ENCODE assay signal across 1 cellular context in genomic region chr22:30606455-30607299, GRCh38.
A peak's percentile ranks its signal among the peaks of the same experiment; 100 is the strongest.
TF ChIP-seq lines count a peak whose summit lies in the region.

Gene TCN2 (plus strand): TSS chr22:30607174. CDS start chr22:30607332, 158 bp downstream.

TF ChIP-seq in HepG2, 621 proteins besides CTCF, POLR2A, EP300 and RAD21 (continued from another document and continues in another):
- TF ChIP-seq, protein P1, sequence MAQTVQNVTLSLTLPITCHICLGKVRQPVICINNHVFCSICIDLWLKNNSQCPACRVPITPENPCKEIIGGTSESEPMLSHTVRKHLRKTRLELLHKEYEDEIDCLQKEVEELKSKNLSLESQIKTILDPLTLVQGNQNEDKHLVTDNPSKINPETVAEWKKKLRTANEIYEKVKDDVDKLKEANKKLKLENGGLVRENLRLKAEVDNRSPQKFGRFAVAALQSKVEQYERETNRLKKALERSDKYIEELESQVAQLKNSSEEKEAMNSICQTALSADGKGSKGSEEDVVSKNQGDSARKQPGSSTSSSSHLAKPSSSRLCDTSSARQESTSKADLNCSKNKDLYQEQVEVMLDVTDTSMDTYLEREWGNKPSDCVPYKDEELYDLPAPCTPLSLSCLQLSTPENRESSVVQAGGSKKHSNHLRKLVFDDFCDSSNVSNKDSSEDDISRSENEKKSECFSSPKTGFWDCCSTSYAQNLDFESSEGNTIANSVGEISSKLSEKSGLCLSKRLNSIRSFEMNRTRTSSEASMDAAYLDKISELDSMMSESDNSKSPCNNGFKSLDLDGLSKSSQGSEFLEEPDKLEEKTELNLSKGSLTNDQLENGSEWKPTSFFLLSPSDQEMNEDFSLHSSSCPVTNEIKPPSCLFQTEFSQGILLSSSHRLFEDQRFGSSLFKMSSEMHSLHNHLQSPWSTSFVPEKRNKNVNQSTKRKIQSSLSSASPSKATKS (CRISPR knock-in tag; IDR thresholded peaks at IDR 0.05): no peak
- no peak for TF ChIP-seq BCL6 (CRISPR knock-in tag; IDR thresholded peaks at IDR 0.05)
- TF ChIP-seq ZNF235 (CRISPR knock-in tag; IDR thresholded peaks at IDR 0.05; ENCODE audit: borderline replicate concordance): no peak
- TF ChIP-seq ARHGAP35 (CRISPR knock-in tag; IDR thresholded peaks at IDR 0.05; ENCODE audit: borderline replicate concordance): no peak
- 0 out of 2 replicates have a peak, but pooled peaks have one; percentile 40 for TF ChIP-seq ELF3 (CRISPR knock-in tag; IDR thresholded peaks at IDR 0.05)
- TF ChIP-seq PHF8 (CRISPR knock-in tag; IDR thresholded peaks at IDR 0.05): peak; percentile 24; the same call in 1 of the 2 replicates
- no peak for TF ChIP-seq CERS6 (CRISPR knock-in tag; IDR thresholded peaks at IDR 0.05)
- no peak for TF ChIP-seq CENPBD1 (CRISPR knock-in tag; IDR thresholded peaks at IDR 0.05; ENCODE audit: borderline replicate concordance, low read depth)
- TF ChIP-seq ZBTB38 (CRISPR knock-in tag; IDR thresholded peaks at IDR 0.05): no peak
- TF ChIP-seq, protein P2, sequence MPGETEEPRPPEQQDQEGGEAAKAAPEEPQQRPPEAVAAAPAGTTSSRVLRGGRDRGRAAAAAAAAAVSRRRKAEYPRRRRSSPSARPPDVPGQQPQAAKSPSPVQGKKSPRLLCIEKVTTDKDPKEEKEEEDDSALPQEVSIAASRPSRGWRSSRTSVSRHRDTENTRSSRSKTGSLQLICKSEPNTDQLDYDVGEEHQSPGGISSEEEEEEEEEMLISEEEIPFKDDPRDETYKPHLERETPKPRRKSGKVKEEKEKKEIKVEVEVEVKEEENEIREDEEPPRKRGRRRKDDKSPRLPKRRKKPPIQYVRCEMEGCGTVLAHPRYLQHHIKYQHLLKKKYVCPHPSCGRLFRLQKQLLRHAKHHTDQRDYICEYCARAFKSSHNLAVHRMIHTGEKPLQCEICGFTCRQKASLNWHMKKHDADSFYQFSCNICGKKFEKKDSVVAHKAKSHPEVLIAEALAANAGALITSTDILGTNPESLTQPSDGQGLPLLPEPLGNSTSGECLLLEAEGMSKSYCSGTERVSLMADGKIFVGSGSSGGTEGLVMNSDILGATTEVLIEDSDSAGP (CRISPR knock-in tag; IDR thresholded peaks at IDR 0.05; ENCODE audit: borderline replicate concordance): peak; percentile 75; the same call in 1 of the 2 replicates
- TF ChIP-seq ZNF292 (CRISPR knock-in tag; IDR thresholded peaks at IDR 0.05; ENCODE audit: borderline replicate concordance, low read depth): peak; percentile 83; the same call in 1 of the 2 replicates
- no peak for TF ChIP-seq GATA4 (IDR thresholded peaks at IDR 0.05; ENCODE audit: borderline replicate concordance, low read depth)
- TF ChIP-seq PITX1 (CRISPR knock-in tag; IDR thresholded peaks at IDR 0.05): peak; percentile 71
- 0 out of 2 replicates have a peak, but pooled peaks have one; percentile 24 for TF ChIP-seq MEIS2 (CRISPR knock-in tag; IDR thresholded peaks at IDR 0.05)
- peak; percentile 71 for TF ChIP-seq USF2 (IDR thresholded peaks at IDR 0.05; ENCODE audit: low read depth, low read length)
- peak; percentile 79; the same call in 1 of the 2 replicates for TF ChIP-seq USF2 (CRISPR knock-in tag; IDR thresholded peaks at IDR 0.05; ENCODE audit: borderline replicate concordance)
- TF ChIP-seq DNMT3B (CRISPR knock-in tag; conservative IDR thresholded peaks at IDR 0.05): no peak
- TF ChIP-seq, protein P3, sequence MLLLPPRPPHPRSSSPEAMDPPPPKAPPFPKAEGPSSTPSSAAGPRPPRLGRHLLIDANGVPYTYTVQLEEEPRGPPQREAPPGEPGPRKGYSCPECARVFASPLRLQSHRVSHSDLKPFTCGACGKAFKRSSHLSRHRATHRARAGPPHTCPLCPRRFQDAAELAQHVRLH (CRISPR knock-in tag; IDR thresholded peaks at IDR 0.05; ENCODE audit: borderline replicate concordance, low read depth): no peak
- no peak for TF ChIP-seq MBNL3 (CRISPR knock-in tag; conservative IDR thresholded peaks at IDR 0.05)
- TF ChIP-seq, protein P4, sequence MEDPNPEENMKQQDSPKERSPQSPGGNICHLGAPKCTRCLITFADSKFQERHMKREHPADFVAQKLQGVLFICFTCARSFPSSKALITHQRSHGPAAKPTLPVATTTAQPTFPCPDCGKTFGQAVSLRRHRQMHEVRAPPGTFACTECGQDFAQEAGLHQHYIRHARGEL (CRISPR knock-in tag; IDR thresholded peaks at IDR 0.05): no peak
- peak; percentile 64 for TF ChIP-seq ZFX (CRISPR knock-in tag; IDR thresholded peaks at IDR 0.05; ENCODE audit: low read depth)
- no peak for TF ChIP-seq ZNF138 (CRISPR knock-in tag; IDR thresholded peaks at IDR 0.05; ENCODE audit: low read depth)
- TF ChIP-seq ZNF788 (CRISPR knock-in tag; IDR thresholded peaks at IDR 0.05; ENCODE audit: borderline replicate concordance): 0 out of 2 replicates have a peak, but pooled peaks have one; percentile 18
- TF ChIP-seq, protein P5, sequence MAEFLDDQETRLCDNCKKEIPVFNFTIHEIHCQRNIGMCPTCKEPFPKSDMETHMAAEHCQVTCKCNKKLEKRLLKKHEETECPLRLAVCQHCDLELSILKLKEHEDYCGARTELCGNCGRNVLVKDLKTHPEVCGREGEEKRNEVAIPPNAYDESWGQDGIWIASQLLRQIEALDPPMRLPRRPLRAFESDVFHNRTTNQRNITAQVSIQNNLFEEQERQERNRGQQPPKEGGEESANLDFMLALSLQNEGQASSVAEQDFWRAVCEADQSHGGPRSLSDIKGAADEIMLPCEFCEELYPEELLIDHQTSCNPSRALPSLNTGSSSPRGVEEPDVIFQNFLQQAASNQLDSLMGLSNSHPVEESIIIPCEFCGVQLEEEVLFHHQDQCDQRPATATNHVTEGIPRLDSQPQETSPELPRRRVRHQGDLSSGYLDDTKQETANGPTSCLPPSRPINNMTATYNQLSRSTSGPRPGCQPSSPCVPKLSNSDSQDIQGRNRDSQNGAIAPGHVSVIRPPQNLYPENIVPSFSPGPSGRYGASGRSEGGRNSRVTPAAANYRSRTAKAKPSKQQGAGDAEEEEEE (CRISPR knock-in tag; IDR thresholded peaks at IDR 0.05; ENCODE audit: borderline replicate concordance): no peak
- no peak for TF ChIP-seq RFX1 (IDR thresholded peaks at IDR 0.05)
- TF ChIP-seq SKI (IDR thresholded peaks at IDR 0.05; ENCODE audit: partially characterized antibody): no peak
- peak; percentile 30; the same call in 1 of the 2 replicates for TF ChIP-seq TFDP1 (CRISPR knock-in tag; IDR thresholded peaks at IDR 0.05; ENCODE audit: borderline replicate concordance)
- no peak for TF ChIP-seq SOX6 (IDR thresholded peaks at IDR 0.05)
- TF ChIP-seq SOX6 (CRISPR knock-in tag; IDR thresholded peaks at IDR 0.05): 0 out of 2 replicates have a peak, but pooled peaks have one; percentile 22
- peak; percentile 13; the same call in 1 of the 2 replicates for TF ChIP-seq ARID4A (CRISPR knock-in tag; IDR thresholded peaks at IDR 0.05; ENCODE audit: borderline replicate concordance)
- TF ChIP-seq, protein P6, sequence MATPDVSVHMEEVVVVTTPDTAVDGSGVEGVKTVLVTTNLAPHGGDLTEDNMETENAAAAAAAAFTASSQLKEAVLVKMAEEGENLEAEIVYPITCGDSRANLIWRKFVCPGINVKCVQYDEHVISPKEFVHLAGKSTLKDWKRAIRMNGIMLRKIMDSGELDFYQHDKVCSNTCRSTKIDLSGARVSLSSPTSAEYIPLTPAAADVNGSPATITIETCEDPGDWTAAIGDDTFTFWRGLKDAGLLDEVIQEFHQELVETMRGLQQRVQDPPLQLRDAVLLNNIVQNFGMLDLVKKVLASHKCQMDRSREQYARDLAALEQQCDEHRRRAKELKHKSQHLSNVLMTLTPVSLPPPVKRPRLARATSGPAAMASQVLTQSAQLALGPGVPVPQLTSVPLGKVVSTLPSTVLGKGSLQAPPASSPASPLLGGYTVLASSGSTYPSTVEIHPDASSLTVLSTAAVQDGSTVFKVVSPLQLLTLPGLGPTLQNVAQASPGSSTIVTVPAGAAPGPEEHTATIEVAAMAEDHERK (CRISPR knock-in tag; IDR thresholded peaks at IDR 0.05; ENCODE audit: low read depth): no peak
- TF ChIP-seq, protein P7, sequence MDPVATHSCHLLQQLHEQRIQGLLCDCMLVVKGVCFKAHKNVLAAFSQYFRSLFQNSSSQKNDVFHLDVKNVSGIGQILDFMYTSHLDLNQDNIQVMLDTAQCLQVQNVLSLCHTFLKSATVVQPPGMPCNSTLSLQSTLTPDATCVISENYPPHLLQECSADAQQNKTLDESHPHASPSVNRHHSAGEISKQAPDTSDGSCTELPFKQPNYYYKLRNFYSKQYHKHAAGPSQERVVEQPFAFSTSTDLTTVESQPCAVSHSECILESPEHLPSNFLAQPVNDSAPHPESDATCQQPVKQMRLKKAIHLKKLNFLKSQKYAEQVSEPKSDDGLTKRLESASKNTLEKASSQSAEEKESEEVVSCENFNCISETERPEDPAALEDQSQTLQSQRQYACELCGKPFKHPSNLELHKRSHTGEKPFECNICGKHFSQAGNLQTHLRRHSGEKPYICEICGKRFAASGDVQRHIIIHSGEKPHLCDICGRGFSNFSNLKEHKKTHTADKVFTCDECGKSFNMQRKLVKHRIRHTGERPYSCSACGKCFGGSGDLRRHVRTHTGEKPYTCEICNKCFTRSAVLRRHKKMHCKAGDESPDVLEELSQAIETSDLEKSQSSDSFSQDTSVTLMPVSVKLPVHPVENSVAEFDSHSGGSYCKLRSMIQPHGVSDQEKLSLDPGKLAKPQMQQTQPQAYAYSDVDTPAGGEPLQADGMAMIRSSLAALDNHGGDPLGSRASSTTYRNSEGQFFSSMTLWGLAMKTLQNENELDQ (CRISPR knock-in tag; IDR thresholded peaks at IDR 0.05; ENCODE audit: borderline replicate concordance): no peak
- peak; percentile 30; the same call in 1 of the 2 replicates for TF ChIP-seq ZSCAN21 (CRISPR knock-in tag; IDR thresholded peaks at IDR 0.05; ENCODE audit: borderline replicate concordance)
- no peak for TF ChIP-seq FOSL1 (CRISPR knock-in tag; IDR thresholded peaks at IDR 0.05; ENCODE audit: borderline replicate concordance)
- 0 out of 2 replicates have a peak, but pooled peaks have one; percentile 63 for TF ChIP-seq IRF9 (CRISPR knock-in tag; IDR thresholded peaks at IDR 0.05; ENCODE audit: borderline replicate concordance)
- TF ChIP-seq RAD51 (IDR thresholded peaks at IDR 0.05; ENCODE audit: borderline replicate concordance): peak; percentile 51; the same call in 1 of the 2 replicates
